14 cellular contexts compared by ENCODE assay signal in genomic region chr2:20569464-20570223, GRCh38.
DNase-seq lines count a peak whose midpoint lies in the region; ATAC-seq and TF ChIP-seq lines count a peak whose summit lies in the region.
"Had no signal": no experiment of that assay in that cellular context is flagged by ENCODE, and none has a peak within 500 bp of the region (broad histone marks: within the 10 kb centered on the region; RNA-seq: fewer than 3 reads in every experiment).

No MANE protein-coding gene starts in this region.

- no peaks in the 10 kb centered on the region for H3K9me3 ChIP-seq in heart right ventricle
- no peaks in the 10 kb centered on the region for H3K9me3 ChIP-seq in esophagus muscularis mucosa
- no peaks in the 10 kb centered on the region for H3K9me3 ChIP-seq in neural progenitor cell (ENCODE audit: low read depth)
- H3K9me3 ChIP-seq in tibial nerve = no peaks in the 10 kb centered on the region
- H3K9me3 ChIP-seq in SJCRH30 (replicated peaks) = no peaks in the 10 kb centered on the region

- H3K27ac ChIP-seq in heart right ventricle (peak overlapping the region; percentile 73 to 95 (median 86)), esophagus muscularis mucosa (replicated peaks in 1 of 4) (peak overlapping the region; percentile 60 to 66 (median 64)), neural progenitor cell (no peak overlapping the region), tibial nerve (peak overlapping the region; percentile 52 to 87 (median 74)), SJCRH30 (no peak overlapping the region)

- H2AFZ ChIP-seq in neural progenitor cell (replicated peaks) = no peak overlapping the region

- H4K20me1 ChIP-seq in neural progenitor cell (ENCODE audit: low read depth) = peaks cover 4% of the 10 kb centered on the region

- H3K27me3 ChIP-seq in heart right ventricle (no peaks in the 10 kb centered on the region), esophagus muscularis mucosa (no peaks in the 10 kb centered on the region), neural progenitor cell (peaks cover 53% of the 10 kb centered on the region), tibial nerve (no peaks in the 10 kb centered on the region), SJCRH30 (no peaks in the 10 kb centered on the region)

- DNase-seq in heart right ventricle = no peak
- no peak for DNase-seq in cardiac septum (ENCODE audit: low spot score)
- no peak for DNase-seq in esophagus muscularis mucosa (ENCODE audit: extremely low spot score)
- no peak for DNase-seq in neural progenitor cell (ENCODE audit: low spot score)
- no peak for DNase-seq in tibial nerve (ENCODE audit: low spot score in 2 of 2)
- DNase-seq in SJCRH30 = no peak
- DNase-seq in globus pallidus (ENCODE audit: low spot score) = no peak
- DNase-seq: activated CD4-positive, alpha-beta T cell treated with anti-CD3 and anti-CD28 coated beads, Interleukin-2, amount 50 U/mL, for 4 hours; anterior cingulate cortex; MM.1S; NCI-H2081 treated with DMSO at 0.1 percent for 48 hours; stimulated activated naive B cell treated with anti-CD40 and anti-IgM and Interleukin-4, amounts not matched to agents 10 μg/mL and 1 μg/mL and 100 μg/mL, for 72 hours had no signal

- H3K4me3 ChIP-seq in heart right ventricle (no peak overlapping the region), esophagus muscularis mucosa (no peak overlapping the region), neural progenitor cell (no peak overlapping the region), tibial nerve (no peak overlapping the region), SJCRH30 (no peak overlapping the region)

- no peak overlapping the region for H3K4me2 ChIP-seq in neural progenitor cell

- 67 to 70% methylated on average over 7 of the region's 7 CpGs for WGBS in heart right ventricle, 2 donors
- WGBS in esophagus muscularis mucosa = 71% methylated on average over 7 of the region's 7 CpGs
- 62 to 67% methylated on average over 7 of the region's 7 CpGs for WGBS in tibial nerve, 2 donors

- H3K79me2 ChIP-seq in neural progenitor cell (ENCODE audit: low read depth) = no peaks in the 10 kb centered on the region

- TF ChIP-seq POLR2A in esophagus muscularis mucosa (IDR thresholded peaks at IDR 0.05; ENCODE audit: low read depth) (no peak), tibial nerve (IDR thresholded peaks at IDR 0.05) (no peak)

- H3K9me3 Mint-ChIP-seq in neural progenitor cell = no peaks in the 10 kb centered on the region
- H3K9me3 Mint-ChIP-seq: activated T-helper 2 cell treated with anti-CD3 and anti-CD28 coated beads, Interferon-gamma antibody, Interleukin-2, Interleukin-4, amounts not matched to agents 10 μg/mL and 5 μg/mL and 100 μg/mL, durations not matched to agents 14 hours and 24 hours and 36 hours; stimulated activated naive B cell treated with anti-CD40 and anti-IgM and Interleukin-4, amounts not matched to agents 10 μg/mL and 1 μg/mL and 100 μg/mL, for 72 hours had no signal

- ATAC-seq in heart right ventricle = no peak
- no peak for ATAC-seq in HG02642 (IDR thresholded peaks at IDR 0.05; ENCODE audit: poor library complexity, unreplicated experiment)
- ATAC-seq: stimulated activated naive B cell treated with anti-CD40 and anti-IgM and Interleukin-4, amounts not matched to agents 10 μg/mL and 1 μg/mL and 100 μg/mL, for 72 hours had no signal

- peaks cover 10% of the 10 kb centered on the region for H3K27me3 Mint-ChIP-seq in neural progenitor cell (ENCODE audit: insufficient read depth, low read depth)

- peaks cover 59% of the 10 kb centered on the region for H3K4me1 Mint-ChIP-seq in neural progenitor cell

- no peak for TF ChIP-seq CTCF in heart right ventricle (IDR thresholded peaks at IDR 0.05)
- no peak for TF ChIP-seq CTCF in esophagus muscularis mucosa (IDR thresholded peaks at IDR 0.05)
- TF ChIP-seq CTCF in neural progenitor cell (IDR thresholded peaks at IDR 0.05) = no peak
- TF ChIP-seq CTCF in tibial nerve (IDR thresholded peaks at IDR 0.05) = no peak

- no peak overlapping the region for H3K4me3 Mint-ChIP-seq in neural progenitor cell
- H3K4me3 Mint-ChIP-seq: stimulated activated naive B cell treated with anti-CD40 and anti-IgM and Interleukin-4, amounts not matched to agents 10 μg/mL and 1 μg/mL and 100 μg/mL, for 72 hours had no signal

- H3K9ac ChIP-seq in neural progenitor cell = no peak overlapping the region

- H3K36me3 ChIP-seq in heart right ventricle (no peaks in the 10 kb centered on the region), esophagus muscularis mucosa (no peaks in the 10 kb centered on the region), neural progenitor cell (no peaks in the 10 kb centered on the region), tibial nerve (no peaks in the 10 kb centered on the region), SJCRH30 (no peaks in the 10 kb centered on the region)

- H3K27ac Mint-ChIP-seq in neural progenitor cell = peak overlapping the region; percentile 94
- H3K27ac Mint-ChIP-seq: stimulated activated naive B cell treated with anti-CD40 and anti-IgM and Interleukin-4, amounts not matched to agents 10 μg/mL and 1 μg/mL and 100 μg/mL, for 72 hours had no signal

- TF ChIP-seq EP300 in esophagus muscularis mucosa (IDR thresholded peaks at IDR 0.05) = no peak
- TF ChIP-seq EP300 in tibial nerve (IDR thresholded peaks at IDR 0.05) = no peak

- H3F3A ChIP-seq in neural progenitor cell (ENCODE audit: low read depth) = no peaks in the 10 kb centered on the region

- H3K4me1 ChIP-seq in heart right ventricle (peaks cover 37 to 95% (median 81%) of the 10 kb centered on the region in 9 donors), esophagus muscularis mucosa (peaks cover 74 to 77% (median 76%) of the 10 kb centered on the region in 4 donors), neural progenitor cell (peaks cover 11% of the 10 kb centered on the region), tibial nerve (peaks cover 0 to 87% (median 60%) of the 10 kb centered on the region in 4 donors), SJCRH30 (peaks cover 60% of the 10 kb centered on the region)

- no peaks in the 10 kb centered on the region for H3K36me3 Mint-ChIP-seq in neural progenitor cell
- H3K36me3 Mint-ChIP-seq: stimulated activated naive B cell treated with anti-CD40 and anti-IgM and Interleukin-4, amounts not matched to agents 10 μg/mL and 1 μg/mL and 100 μg/mL, for 72 hours had no signal

- intact Hi-C loops in heart right ventricle (cut with DNase I) (loop anchor here in 1 of 10 donors (5.0 kb wide), 1 partner anchor 37 kb away; no protein-coding TSS in a partner anchor), cardiac septum (cut with DNase I) (loop anchor here (2.0 kb wide), 1 partner anchor 45 kb away; no protein-coding TSS in a partner anchor), esophagus muscularis mucosa (cut with DNase I) (no loop called here)

Comparison
In these comparisons a context has a peak if more than half of its experiments do, and no peak if none do; other contexts are left out.
1. H3K27ac ChIP-seq: peak in heart right ventricle (10 of 10), esophagus muscularis mucosa (4 of 4) and tibial nerve (4 of 4); none in neural progenitor cell (single experiment) and SJCRH30 (single experiment).